Comparison of ENCODE assay signal across 8 cellular contexts in the genomic region with DNA sequence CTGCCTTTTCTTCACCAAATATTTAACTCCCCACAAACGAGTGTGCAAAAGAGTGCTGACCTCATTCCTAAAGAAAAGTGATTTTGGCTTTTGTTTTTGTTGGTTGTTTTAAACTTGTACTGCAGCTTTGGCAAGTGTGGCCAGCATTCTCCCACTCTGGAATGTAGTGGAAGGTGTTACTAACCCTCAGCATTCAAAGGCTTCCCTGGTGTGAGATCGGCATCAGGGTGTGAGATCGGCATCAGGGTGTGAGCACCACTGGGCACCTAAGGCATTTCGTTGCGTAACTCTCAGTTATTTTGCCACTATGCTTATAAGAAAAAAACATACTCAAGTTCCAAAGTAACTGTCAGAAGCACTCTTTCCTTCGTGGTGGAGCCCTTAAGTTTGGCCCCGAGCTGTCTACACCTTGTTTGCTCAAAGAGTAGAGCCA. TPM values are rescaled to one million over a fixed set of nuclear protein-coding genes. Genes with fewer than 3 reads are reported as not detected.
A peak's percentile ranks its signal among the peaks of the same experiment; 100 is the strongest.
DNase-seq lines count a peak whose midpoint lies in the region; TF ChIP-seq lines count a peak whose summit lies in the region.

No MANE protein-coding gene starts in this region.

- peak overlapping the region; percentile 91 for H3K4me3 ChIP-seq in adipocyte (ENCODE audit: low read length)
- H3K4me3 ChIP-seq in stomach, result peak overlapping the region; percentile 75 to 94 (median 80)

- peak overlapping the region; percentile 94 for H3K9ac ChIP-seq in adipocyte (ENCODE audit: low read length)

- no peaks in the 10 kb centered on the region for H3K27me3 ChIP-seq in adipocyte (replicated peaks; ENCODE audit: control insufficient read depth, insufficient read depth, low read length)
- no peaks in the 10 kb centered on the region for H3K27me3 ChIP-seq in stomach

- H3K27me3 Mint-ChIP-seq in immature natural killer cell (ENCODE audit: low read depth in 3 of 3), result peaks cover 0 to 20% (median 2%) of the 10 kb centered on the region in 3 donors

- H3K36me3 ChIP-seq in adipocyte (ENCODE audit: control insufficient read depth, insufficient read depth, low read length, severe bottlenecking), result peaks cover 5% of the 10 kb centered on the region
- no peaks in the 10 kb centered on the region for H3K36me3 ChIP-seq in stomach

- H3K27ac ChIP-seq in stomach, result peak overlapping the region; percentile 81 to 93 (median 90)

- DNase-seq in SKM-1 treated with dmso at 0.1 percent for 144 hours (lab: John Stamatoyannopoulos, UW; ENCODE audit: unreplicated experiment) (peak; percentile 18), SKM-1 (lab: John Stamatoyannopoulos, UW; ENCODE audit: unreplicated experiment) (no peak), adipocyte (ENCODE audit: low read depth) (peak; percentile 79), immature natural killer cell (no peak), stomach (no peak), COLO668 (lab: John Stamatoyannopoulos, UW; ENCODE audit: unreplicated experiment) (no peak), foreskin melanocyte (no peak), 8988T (no peak)

- peak overlapping the region; percentile 40 to 86 (median 58) for H3K27ac Mint-ChIP-seq in immature natural killer cell

- intact Hi-C loops in stomach (cut with DNase I; ENCODE audit: low total_unique reads), result no loop called here

- TF ChIP-seq CTCF in stomach (IDR thresholded peaks at IDR 0.05), result no peak

- no peak for TF ChIP-seq POLR2A in stomach (IDR thresholded peaks at IDR 0.05)

- H3K4me1 Mint-ChIP-seq in immature natural killer cell, result peaks cover 22 to 48% of the 10 kb centered on the region in 2 donors

- WGBS in stomach, 5 donors, result 7 to 15% (median 12%) methylated on average over 6 to 7 of the region's 7 CpGs

- H3K9me3 ChIP-seq in adipocyte (ENCODE audit: control insufficient read depth, low read length), result no peaks in the 10 kb centered on the region
- no peaks in the 10 kb centered on the region for H3K9me3 ChIP-seq in stomach

- H3K4me1 ChIP-seq in adipocyte (ENCODE audit: control insufficient read depth, insufficient read depth, low read length) (peaks cover 28% of the 10 kb centered on the region), stomach (peaks cover 15 to 50% (median 26%) of the 10 kb centered on the region in 4 donors)

- peak overlapping the region; percentile 94 to 97 (median 95) for H3K4me3 Mint-ChIP-seq in immature natural killer cell

- H3K9me3 Mint-ChIP-seq in immature natural killer cell, result no peaks in the 10 kb centered on the region

- TF ChIP-seq EP300 in stomach (IDR thresholded peaks at IDR 0.05), result no peak

- H3K36me3 Mint-ChIP-seq in immature natural killer cell, result peaks cover 0 to 4% (median under 1%) of the 10 kb centered on the region in 3 donors

RNA-seq across cellular contexts. Expression of a gene that starts 1.7 kb away (rescaled TPM):
- polyA plus RNA-seq in immature natural killer cell, result 10 to 100 TPM; 17.4 to 32.1 (median 22.3) TPM
- total RNA-seq in stomach, result 100 to 1,000 TPM in 2 of 5 donors, 10 to 100 TPM in 3; 12.2 to 150 (median 74.5) TPM
- polyA plus RNA-seq in stomach, result 10 to 100 TPM; 25.2 to 31.7 (median 29.2) TPM

Comparison
In these comparisons a context has a peak if more than half of its experiments do, and no peak if none do; other contexts are left out.
1. DNase-seq: peak in SKM-1 treated with dmso at 0.1 percent for 144 hours (single experiment) and adipocyte (single experiment); none in SKM-1 (single experiment), immature natural killer cell (0 of 3), stomach (single experiment), COLO668 (single experiment), foreskin melanocyte (single experiment) and 8988T (single experiment).